ENCODE assay signal across 9 cellular contexts in the genomic region with DNA sequence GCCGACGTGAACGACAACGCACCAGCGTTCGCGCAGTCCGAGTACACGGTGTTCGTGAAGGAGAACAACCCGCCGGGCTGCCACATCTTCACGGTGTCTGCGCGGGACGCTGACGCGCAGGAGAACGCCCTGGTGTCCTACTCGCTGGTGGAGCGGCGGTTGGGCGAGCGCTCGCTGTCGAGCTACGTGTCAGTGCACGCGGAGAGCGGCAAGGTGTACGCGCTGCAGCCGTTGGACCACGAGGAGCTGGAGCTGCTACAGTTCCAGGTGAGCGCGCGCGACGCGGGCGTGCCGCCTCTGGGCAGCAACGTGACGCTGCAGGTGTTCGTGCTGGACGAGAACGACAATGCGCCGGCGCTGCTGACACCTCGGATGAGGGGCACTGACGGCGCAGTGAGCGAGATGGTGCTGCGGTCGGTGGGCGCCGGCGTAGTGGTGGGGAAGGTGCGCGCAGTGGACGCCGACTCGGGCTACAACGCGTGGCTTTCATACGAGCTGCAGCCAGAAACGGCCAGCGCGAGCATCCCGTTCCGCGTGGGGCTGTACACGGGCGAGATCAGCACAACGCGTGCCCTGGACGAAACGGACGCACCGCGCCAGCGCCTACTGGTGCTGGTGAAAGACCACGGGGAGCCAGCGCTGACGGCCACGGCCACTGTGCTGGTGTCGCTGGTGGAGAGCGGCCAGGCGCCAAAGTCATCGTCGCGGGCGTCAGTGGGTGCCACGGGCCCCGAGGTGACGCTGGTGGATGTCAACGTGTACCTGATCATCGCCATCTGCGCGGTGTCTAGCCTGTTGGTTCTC. TPM values are rescaled to one million over a fixed set of nuclear protein-coding genes. Genes with fewer than 3 reads are reported as not detected.
"Had no signal": no experiment of that assay in that cellular context is flagged by ENCODE, and none has a peak within 500 bp of the region (broad histone marks: within the 10 kb centered on the region; RNA-seq: fewer than 3 reads in every experiment).

No MANE protein-coding gene starts in this region.

RNA-seq across cellular contexts. Expression of a gene that starts 1.9 kb away (rescaled TPM):
- total RNA-seq: OCI-LY7, PC-9, Right ventricle myocardium inferior, Right ventricle myocardium superior, RPMI7951 had no signal

RNA-seq across cellular contexts. Expression of a gene that starts 5.7 kb away (rescaled TPM):
- total RNA-seq: OCI-LY7, PC-9, RPMI7951, SJSA1, SK-MEL-5 had no signal

RNA-seq across cellular contexts. Expression of a gene that starts 9.0 kb away (rescaled TPM):
- total RNA-seq: OCI-LY7, PC-9, Right ventricle myocardium inferior, Right ventricle myocardium superior, SK-MEL-5 had no signal

RNA-seq across cellular contexts. Expression of a gene that starts 16.0 kb away (rescaled TPM):
- total RNA-seq: OCI-LY7, PC-9, Right ventricle myocardium inferior, Right ventricle myocardium superior, SJCRH30 had no signal

RNA-seq across cellular contexts. Expression of a gene that starts 18.7 kb away (rescaled TPM):
- total RNA-seq: OCI-LY7, PC-9, Right ventricle myocardium inferior, Right ventricle myocardium superior, RPMI7951, SJCRH30, SJSA1 had no signal
- polyA plus RNA-seq: SK-N-SH had no signal
